ENCODE assay signal across 2 cellular contexts in the genomic region with DNA sequence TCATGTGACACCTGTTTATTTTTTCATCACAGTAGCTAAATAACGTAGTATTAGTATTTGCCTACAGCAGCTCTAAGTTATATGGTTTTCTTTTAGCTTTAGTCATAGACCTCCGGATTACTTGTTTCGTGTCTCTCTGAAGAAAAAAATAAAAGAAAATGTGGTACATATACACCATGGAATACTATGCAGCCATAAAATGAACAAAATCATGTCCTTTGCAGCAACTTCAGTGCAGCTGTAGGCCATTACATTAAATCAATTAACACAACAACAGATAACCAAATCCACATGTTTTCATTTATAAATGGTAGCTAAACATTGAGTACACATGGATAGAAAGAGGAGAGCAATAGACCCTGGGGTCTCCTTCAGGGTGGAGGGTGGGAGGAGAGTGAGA.
TF ChIP-seq lines count a peak whose summit lies in the region.

No MANE protein-coding gene starts in this region.

TF ChIP-seq in HEK293, 187 proteins besides CTCF, POLR2A, EP300 and RAD21:
- 0 out of 2 replicates have a peak, but pooled peaks have one; percentile 18 for TF ChIP-seq ZNF146 (tag by site-specific recombination; IDR thresholded peaks at IDR 0.05)
- TF ChIP-seq ZNF514 (tag by site-specific recombination; IDR thresholded peaks at IDR 0.05): no peak

TF ChIP-seq in SK-N-SH, 30 proteins besides CTCF, POLR2A, EP300 and RAD21:
- TF ChIP-seq SMC3 (IDR thresholded peaks at IDR 0.05; ENCODE audit: low read depth, low read length) (no peak), RFX5 (IDR thresholded peaks at IDR 0.05; ENCODE audit: low read length) (no peak), TAF1 (IDR thresholded peaks at IDR 0.05; ENCODE audit: borderline replicate concordance, low read depth, low read length) (no peak), MXI1 (IDR thresholded peaks at IDR 0.05; ENCODE audit: low read depth, low read length) (no peak), ELF1 (IDR thresholded peaks at IDR 0.05) (no peak), EZH2phosphoT487 (IDR thresholded peaks at IDR 0.05; ENCODE audit: borderline replicate concordance, low read depth) (no peak), JUND (IDR thresholded peaks at IDR 0.05) (no peak), RXRA (IDR thresholded peaks at IDR 0.05; ENCODE audit: borderline replicate concordance, low read depth) (no peak), POLR2AphosphoS5 (IDR thresholded peaks at IDR 0.05; ENCODE audit: low read depth, low read length) (no peak), GABPA (IDR thresholded peaks at IDR 0.05; ENCODE audit: low read depth) (no peak), FOSL2 (IDR thresholded peaks at IDR 0.05; ENCODE audit: borderline replicate concordance, low read depth) (no peak), USF2 (IDR thresholded peaks at IDR 0.05; ENCODE audit: borderline replicate concordance, low read depth, low read length) (no peak), TEAD4 (IDR thresholded peaks at IDR 0.05; ENCODE audit: borderline replicate concordance, insufficient read depth) (no peak), FOXM1 (IDR thresholded peaks at IDR 0.05; ENCODE audit: low read depth) (no peak), SIN3A (IDR thresholded peaks at IDR 0.05; ENCODE audit: borderline replicate concordance, low read depth, low read length) (no peak), GATA2 (CRISPR knock-in tag; IDR thresholded peaks at IDR 0.05) (no peak), TCF12 (IDR thresholded peaks at IDR 0.05) (no peak)
TF ChIP-seq in SK-N-SH: peak in this region for 0.
